In genomic region chr19:1469200-1469935, GRCh38 we compare ENCODE assay signal across 1 cellular context.
TF ChIP-seq lines count a peak whose summit lies in the region.

No MANE protein-coding gene starts in this region.

TF ChIP-seq in WTC11, 78 proteins besides CTCF, POLR2A, EP300 and RAD21 (continued from another document):
- TF ChIP-seq FOXP4 (CRISPR knock-in tag; IDR thresholded peaks at IDR 0.05) (no peak), JAZF1 (CRISPR knock-in tag; IDR thresholded peaks at IDR 0.05) (no peak), ESRRA (CRISPR knock-in tag; IDR thresholded peaks at IDR 0.05; ENCODE audit: borderline replicate concordance) (no peak), ZSCAN18 (CRISPR knock-in tag; IDR thresholded peaks at IDR 0.05) (no peak), SMAD3 (CRISPR knock-in tag; IDR thresholded peaks at IDR 0.05; ENCODE audit: borderline replicate concordance) (no peak), E2F1 (CRISPR knock-in tag; IDR thresholded peaks at IDR 0.05) (no peak), NFATC4 (CRISPR knock-in tag; IDR thresholded peaks at IDR 0.05) (no peak), E2F5 (CRISPR knock-in tag; IDR thresholded peaks at IDR 0.05) (no peak)
